Comparison of ENCODE assay signal across 32 cellular contexts in genomic region chr3:8746780-8747345, GRCh38. TPM values are rescaled to one million over a fixed set of nuclear protein-coding genes. Genes with fewer than 3 reads are reported as not detected.
"Had no signal": no experiment of that assay in that cellular context is flagged by ENCODE, and none has a peak within 500 bp of the region (broad histone marks: within the 10 kb centered on the region; RNA-seq: fewer than 3 reads in every experiment).

No MANE protein-coding gene starts in this region.

- H3K9me3 ChIP-seq: left ventricle myocardium inferior, neutrophil, sigmoid colon, spleen, suprapubic skin, thoracic aorta, tibial artery, upper lobe of right lung had no signal

- H3K4me3 Mint-ChIP-seq: mesothelial cell of epicardium; naive B cell; natural killer cell; nephron progenitor cell; neural progenitor cell; stimulated activated effector memory CD8-positive, alpha-beta T cell treated with anti-CD3 and anti-CD28 coated beads, Interleukin-12 subunit alpha, Interleukin-12 subunit beta, amount 100 ng/mL, for 72 hours; stimulated activated naive CD8-positive, alpha-beta T cell treated with anti-CD3 and anti-CD28 coated beads, Interleukin-15, Interleukin-2, amounts not matched to agents 100 ng/mL and 50 ng/mL, for 24 hours had no signal

- H3K27ac ChIP-seq: left ventricle myocardium inferior, neural progenitor cell, neutrophil, parathyroid adenoma, sigmoid colon, spleen, suprapubic skin, thoracic aorta, tibial artery, upper lobe of right lung had no signal

- H3K27me3 ChIP-seq: neural progenitor cell, sigmoid colon, suprapubic skin, tibial artery, upper lobe of right lung had no signal

- H3K4me3 ChIP-seq: left ventricle myocardium inferior, lung, neural progenitor cell, sigmoid colon, spleen, suprapubic skin, thoracic aorta, tibial artery, upper lobe of right lung had no signal

- H3K4me1 ChIP-seq: parathyroid adenoma, suprapubic skin, upper lobe of right lung had no signal

- H3K36me3 ChIP-seq: left ventricle myocardium inferior, neural progenitor cell, neutrophil, sigmoid colon, spleen, suprapubic skin, thoracic aorta, tibial artery, upper lobe of right lung had no signal

- H3K9me3 Mint-ChIP-seq: mesothelial cell of epicardium; natural killer cell; neural progenitor cell; stimulated activated effector memory CD8-positive, alpha-beta T cell treated with anti-CD3 and anti-CD28 coated beads, Interleukin-12 subunit alpha, Interleukin-12 subunit beta, amount 100 ng/mL, for 72 hours; stimulated activated naive CD8-positive, alpha-beta T cell treated with anti-CD3 and anti-CD28 coated beads, Interleukin-15, Interleukin-2, amounts not matched to agents 100 ng/mL and 50 ng/mL, for 24 hours had no signal

- DNase-seq: islet precursor cell; left ventricle myocardium inferior; mesendoderm; naive B cell; natural killer cell; nephron progenitor cell; occipital lobe; right cardiac atrium; sigmoid colon; small intestine; spleen; stimulated activated CD4-positive, alpha-beta T cell treated with anti-CD3 and anti-CD28 coated beads, Interleukin-4, amount 100 ng/mL, for 24 hours; stimulated activated naive CD4-positive, alpha-beta T cell; trophoblast cell; upper lobe of right lung had no signal

- H3K27ac Mint-ChIP-seq: mesothelial cell of epicardium; naive B cell; natural killer cell; nephron progenitor cell; neural progenitor cell; progenitor cell of endocrine pancreas; stimulated activated effector memory CD8-positive, alpha-beta T cell treated with anti-CD3 and anti-CD28 coated beads, Interleukin-12 subunit alpha, Interleukin-12 subunit beta, amount 100 ng/mL, for 72 hours; stimulated activated naive CD8-positive, alpha-beta T cell treated with anti-CD3 and anti-CD28 coated beads, Interleukin-15, Interleukin-2, amounts not matched to agents 100 ng/mL and 50 ng/mL, for 24 hours had no signal

- H3K36me3 Mint-ChIP-seq: naive B cell; natural killer cell; stimulated activated effector memory CD8-positive, alpha-beta T cell treated with anti-CD3 and anti-CD28 coated beads, Interleukin-12 subunit alpha, Interleukin-12 subunit beta, amount 100 ng/mL, for 72 hours had no signal

- ATAC-seq: natural killer cell; right cardiac atrium; stimulated activated effector memory CD8-positive, alpha-beta T cell treated with anti-CD3 and anti-CD28 coated beads, Interleukin-12 subunit alpha, Interleukin-12 subunit beta, amount 100 ng/mL, for 72 hours; upper lobe of right lung had no signal

- H3K4me1 Mint-ChIP-seq: naive B cell; natural killer cell; stimulated activated effector memory CD8-positive, alpha-beta T cell treated with anti-CD3 and anti-CD28 coated beads, Interleukin-12 subunit alpha, Interleukin-12 subunit beta, amount 100 ng/mL, for 72 hours had no signal

RNA-seq across cellular contexts. Expression of gene CAV3, which starts 13.3 kb away (rescaled TPM):
- total RNA-seq: kidney epithelial cell, lung, mesothelial cell of epicardium, mononuclear cell, natural killer cell, occipital lobe, osteocyte, progenitor cell of endocrine pancreas, pulmonary artery endothelial cell, renal cortical epithelial cell, sigmoid colon, spleen, subcutaneous adipose tissue, suprapubic skin, thoracic aorta had no signal
